ENCODE assay signal across 1 cellular context in the genomic region with DNA sequence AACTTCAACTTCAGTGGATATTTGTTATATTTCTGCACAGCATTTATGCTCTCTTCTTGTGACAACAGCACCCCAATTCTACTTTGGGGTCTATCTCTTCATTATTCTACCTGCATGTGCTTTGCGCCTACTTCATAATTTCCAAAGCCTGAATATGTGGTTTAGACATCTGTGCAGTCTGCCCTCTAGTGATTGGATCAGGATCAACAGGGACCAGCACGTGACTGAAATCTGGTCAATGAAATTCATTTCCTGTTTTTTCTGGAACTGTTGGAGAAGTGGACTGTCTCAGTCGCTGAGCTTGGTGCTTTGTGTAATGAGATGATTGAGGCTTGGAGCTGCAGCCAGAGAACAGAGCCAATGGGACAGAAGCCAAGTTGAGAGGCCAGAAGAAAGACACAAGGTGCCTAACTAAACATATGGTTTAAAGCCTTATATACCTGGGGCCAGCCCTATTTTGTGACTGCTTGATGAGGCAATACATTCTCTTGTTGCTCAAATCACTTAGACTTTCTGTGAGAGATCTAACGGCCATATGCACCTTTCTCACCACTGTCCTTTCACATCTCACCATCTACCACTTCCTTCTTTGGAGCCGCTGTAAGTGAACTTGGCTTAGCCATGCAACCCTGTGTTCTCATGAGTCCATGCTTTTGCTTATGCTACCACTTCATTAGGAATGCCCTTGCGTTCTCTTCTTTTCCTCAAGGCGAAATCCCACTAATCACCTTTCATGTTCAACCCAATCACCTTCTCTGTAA.
A peak's percentile ranks its signal among the peaks of the same experiment; 100 is the strongest.
TF ChIP-seq lines count a peak whose summit lies in the region.

No MANE protein-coding gene starts in this region.

TF ChIP-seq in K562, 482 proteins besides CTCF, POLR2A, EP300 and RAD21 (continued from another document and continues in another):
- TF ChIP-seq ZNF76 (CRISPR knock-in tag; IDR thresholded peaks at IDR 0.05; ENCODE audit: borderline replicate concordance) (no peak), YY1 (IDR thresholded peaks at IDR 0.05; ENCODE audit: borderline replicate concordance in 1 of 3, control insufficient read depth in 1 of 3, extremely low read depth in 1 of 3, insufficient read depth in 3 of 3, insufficient read length in 1 of 3, insufficient replicate concordance in 2 of 3, low read depth in 1 of 3, low read length in 2 of 3) (no peak), ZNF785 (CRISPR knock-in tag; IDR thresholded peaks at IDR 0.05) (no peak), STAT5A (IDR thresholded peaks at IDR 0.05; ENCODE audit: borderline replicate concordance, low read length) (no peak), RBM34 (IDR thresholded peaks at IDR 0.05; ENCODE audit: borderline replicate concordance, insufficient read depth, low read length) (no peak), NCOA4 (IDR thresholded peaks at IDR 0.05; ENCODE audit: partially characterized antibody) (no peak), NFATC3 (IDR thresholded peaks at IDR 0.05) (no peak), CC2D1A (IDR thresholded peaks at IDR 0.05) (no peak), KLF10 (CRISPR knock-in tag; IDR thresholded peaks at IDR 0.05) (no peak), RBM22 (IDR thresholded peaks at IDR 0.05; ENCODE audit: low read depth, low read length, poor library complexity, severe bottlenecking) (no peak), BHLHE40 (IDR thresholded peaks at IDR 0.05; ENCODE audit: low read length) (peak; percentile 80), HNRNPUL1 (IDR thresholded peaks at IDR 0.05; ENCODE audit: low read length) (no peak), SAP30 (IDR thresholded peaks at IDR 0.05; ENCODE audit: borderline replicate concordance, insufficient read depth, low read depth, low read length, poor library complexity, severe bottlenecking) (no peak), ELF2 (CRISPR knock-in tag; IDR thresholded peaks at IDR 0.05) (no peak)
- TF ChIP-seq, protein P1, sequence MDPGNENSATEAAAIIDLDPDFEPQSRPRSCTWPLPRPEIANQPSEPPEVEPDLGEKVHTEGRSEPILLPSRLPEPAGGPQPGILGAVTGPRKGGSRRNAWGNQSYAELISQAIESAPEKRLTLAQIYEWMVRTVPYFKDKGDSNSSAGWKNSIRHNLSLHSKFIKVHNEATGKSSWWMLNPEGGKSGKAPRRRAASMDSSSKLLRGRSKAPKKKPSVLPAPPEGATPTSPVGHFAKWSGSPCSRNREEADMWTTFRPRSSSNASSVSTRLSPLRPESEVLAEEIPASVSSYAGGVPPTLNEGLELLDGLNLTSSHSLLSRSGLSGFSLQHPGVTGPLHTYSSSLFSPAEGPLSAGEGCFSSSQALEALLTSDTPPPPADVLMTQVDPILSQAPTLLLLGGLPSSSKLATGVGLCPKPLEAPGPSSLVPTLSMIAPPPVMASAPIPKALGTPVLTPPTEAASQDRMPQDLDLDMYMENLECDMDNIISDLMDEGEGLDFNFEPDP (CRISPR knock-in tag; IDR thresholded peaks at IDR 0.05) = no peak
- TF ChIP-seq, protein P2, sequence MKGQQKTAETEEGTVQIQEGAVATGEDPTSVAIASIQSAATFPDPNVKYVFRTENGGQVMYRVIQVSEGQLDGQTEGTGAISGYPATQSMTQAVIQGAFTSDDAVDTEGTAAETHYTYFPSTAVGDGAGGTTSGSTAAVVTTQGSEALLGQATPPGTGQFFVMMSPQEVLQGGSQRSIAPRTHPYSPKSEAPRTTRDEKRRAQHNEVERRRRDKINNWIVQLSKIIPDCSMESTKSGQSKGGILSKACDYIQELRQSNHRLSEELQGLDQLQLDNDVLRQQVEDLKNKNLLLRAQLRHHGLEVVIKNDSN (CRISPR knock-in tag; IDR thresholded peaks at IDR 0.05) = peak; percentile 82
- TF ChIP-seq, protein P3, sequence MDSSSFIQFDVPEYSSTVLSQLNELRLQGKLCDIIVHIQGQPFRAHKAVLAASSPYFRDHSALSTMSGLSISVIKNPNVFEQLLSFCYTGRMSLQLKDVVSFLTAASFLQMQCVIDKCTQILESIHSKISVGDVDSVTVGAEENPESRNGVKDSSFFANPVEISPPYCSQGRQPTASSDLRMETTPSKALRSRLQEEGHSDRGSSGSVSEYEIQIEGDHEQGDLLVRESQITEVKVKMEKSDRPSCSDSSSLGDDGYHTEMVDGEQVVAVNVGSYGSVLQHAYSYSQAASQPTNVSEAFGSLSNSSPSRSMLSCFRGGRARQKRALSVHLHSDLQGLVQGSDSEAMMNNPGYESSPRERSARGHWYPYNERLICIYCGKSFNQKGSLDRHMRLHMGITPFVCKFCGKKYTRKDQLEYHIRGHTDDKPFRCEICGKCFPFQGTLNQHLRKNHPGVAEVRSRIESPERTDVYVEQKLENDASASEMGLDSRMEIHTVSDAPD (CRISPR knock-in tag; IDR thresholded peaks at IDR 0.05) = no peak
- TF ChIP-seq, protein P4, sequence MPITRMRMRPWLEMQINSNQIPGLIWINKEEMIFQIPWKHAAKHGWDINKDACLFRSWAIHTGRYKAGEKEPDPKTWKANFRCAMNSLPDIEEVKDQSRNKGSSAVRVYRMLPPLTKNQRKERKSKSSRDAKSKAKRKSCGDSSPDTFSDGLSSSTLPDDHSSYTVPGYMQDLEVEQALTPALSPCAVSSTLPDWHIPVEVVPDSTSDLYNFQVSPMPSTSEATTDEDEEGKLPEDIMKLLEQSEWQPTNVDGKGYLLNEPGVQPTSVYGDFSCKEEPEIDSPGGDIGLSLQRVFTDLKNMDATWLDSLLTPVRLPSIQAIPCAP (CRISPR knock-in tag; IDR thresholded peaks at IDR 0.05; ENCODE audit: borderline replicate concordance) = no peak
- TF ChIP-seq, protein P5, sequence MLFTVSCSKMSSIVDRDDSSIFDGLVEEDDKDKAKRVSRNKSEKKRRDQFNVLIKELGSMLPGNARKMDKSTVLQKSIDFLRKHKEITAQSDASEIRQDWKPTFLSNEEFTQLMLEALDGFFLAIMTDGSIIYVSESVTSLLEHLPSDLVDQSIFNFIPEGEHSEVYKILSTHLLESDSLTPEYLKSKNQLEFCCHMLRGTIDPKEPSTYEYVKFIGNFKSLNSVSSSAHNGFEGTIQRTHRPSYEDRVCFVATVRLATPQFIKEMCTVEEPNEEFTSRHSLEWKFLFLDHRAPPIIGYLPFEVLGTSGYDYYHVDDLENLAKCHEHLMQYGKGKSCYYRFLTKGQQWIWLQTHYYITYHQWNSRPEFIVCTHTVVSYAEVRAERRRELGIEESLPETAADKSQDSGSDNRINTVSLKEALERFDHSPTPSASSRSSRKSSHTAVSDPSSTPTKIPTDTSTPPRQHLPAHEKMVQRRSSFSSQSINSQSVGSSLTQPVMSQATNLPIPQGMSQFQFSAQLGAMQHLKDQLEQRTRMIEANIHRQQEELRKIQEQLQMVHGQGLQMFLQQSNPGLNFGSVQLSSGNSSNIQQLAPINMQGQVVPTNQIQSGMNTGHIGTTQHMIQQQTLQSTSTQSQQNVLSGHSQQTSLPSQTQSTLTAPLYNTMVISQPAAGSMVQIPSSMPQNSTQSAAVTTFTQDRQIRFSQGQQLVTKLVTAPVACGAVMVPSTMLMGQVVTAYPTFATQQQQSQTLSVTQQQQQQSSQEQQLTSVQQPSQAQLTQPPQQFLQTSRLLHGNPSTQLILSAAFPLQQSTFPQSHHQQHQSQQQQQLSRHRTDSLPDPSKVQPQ (CRISPR knock-in tag; IDR thresholded peaks at IDR 0.05; ENCODE audit: borderline replicate concordance) = no peak
- TF ChIP-seq, protein P6, sequence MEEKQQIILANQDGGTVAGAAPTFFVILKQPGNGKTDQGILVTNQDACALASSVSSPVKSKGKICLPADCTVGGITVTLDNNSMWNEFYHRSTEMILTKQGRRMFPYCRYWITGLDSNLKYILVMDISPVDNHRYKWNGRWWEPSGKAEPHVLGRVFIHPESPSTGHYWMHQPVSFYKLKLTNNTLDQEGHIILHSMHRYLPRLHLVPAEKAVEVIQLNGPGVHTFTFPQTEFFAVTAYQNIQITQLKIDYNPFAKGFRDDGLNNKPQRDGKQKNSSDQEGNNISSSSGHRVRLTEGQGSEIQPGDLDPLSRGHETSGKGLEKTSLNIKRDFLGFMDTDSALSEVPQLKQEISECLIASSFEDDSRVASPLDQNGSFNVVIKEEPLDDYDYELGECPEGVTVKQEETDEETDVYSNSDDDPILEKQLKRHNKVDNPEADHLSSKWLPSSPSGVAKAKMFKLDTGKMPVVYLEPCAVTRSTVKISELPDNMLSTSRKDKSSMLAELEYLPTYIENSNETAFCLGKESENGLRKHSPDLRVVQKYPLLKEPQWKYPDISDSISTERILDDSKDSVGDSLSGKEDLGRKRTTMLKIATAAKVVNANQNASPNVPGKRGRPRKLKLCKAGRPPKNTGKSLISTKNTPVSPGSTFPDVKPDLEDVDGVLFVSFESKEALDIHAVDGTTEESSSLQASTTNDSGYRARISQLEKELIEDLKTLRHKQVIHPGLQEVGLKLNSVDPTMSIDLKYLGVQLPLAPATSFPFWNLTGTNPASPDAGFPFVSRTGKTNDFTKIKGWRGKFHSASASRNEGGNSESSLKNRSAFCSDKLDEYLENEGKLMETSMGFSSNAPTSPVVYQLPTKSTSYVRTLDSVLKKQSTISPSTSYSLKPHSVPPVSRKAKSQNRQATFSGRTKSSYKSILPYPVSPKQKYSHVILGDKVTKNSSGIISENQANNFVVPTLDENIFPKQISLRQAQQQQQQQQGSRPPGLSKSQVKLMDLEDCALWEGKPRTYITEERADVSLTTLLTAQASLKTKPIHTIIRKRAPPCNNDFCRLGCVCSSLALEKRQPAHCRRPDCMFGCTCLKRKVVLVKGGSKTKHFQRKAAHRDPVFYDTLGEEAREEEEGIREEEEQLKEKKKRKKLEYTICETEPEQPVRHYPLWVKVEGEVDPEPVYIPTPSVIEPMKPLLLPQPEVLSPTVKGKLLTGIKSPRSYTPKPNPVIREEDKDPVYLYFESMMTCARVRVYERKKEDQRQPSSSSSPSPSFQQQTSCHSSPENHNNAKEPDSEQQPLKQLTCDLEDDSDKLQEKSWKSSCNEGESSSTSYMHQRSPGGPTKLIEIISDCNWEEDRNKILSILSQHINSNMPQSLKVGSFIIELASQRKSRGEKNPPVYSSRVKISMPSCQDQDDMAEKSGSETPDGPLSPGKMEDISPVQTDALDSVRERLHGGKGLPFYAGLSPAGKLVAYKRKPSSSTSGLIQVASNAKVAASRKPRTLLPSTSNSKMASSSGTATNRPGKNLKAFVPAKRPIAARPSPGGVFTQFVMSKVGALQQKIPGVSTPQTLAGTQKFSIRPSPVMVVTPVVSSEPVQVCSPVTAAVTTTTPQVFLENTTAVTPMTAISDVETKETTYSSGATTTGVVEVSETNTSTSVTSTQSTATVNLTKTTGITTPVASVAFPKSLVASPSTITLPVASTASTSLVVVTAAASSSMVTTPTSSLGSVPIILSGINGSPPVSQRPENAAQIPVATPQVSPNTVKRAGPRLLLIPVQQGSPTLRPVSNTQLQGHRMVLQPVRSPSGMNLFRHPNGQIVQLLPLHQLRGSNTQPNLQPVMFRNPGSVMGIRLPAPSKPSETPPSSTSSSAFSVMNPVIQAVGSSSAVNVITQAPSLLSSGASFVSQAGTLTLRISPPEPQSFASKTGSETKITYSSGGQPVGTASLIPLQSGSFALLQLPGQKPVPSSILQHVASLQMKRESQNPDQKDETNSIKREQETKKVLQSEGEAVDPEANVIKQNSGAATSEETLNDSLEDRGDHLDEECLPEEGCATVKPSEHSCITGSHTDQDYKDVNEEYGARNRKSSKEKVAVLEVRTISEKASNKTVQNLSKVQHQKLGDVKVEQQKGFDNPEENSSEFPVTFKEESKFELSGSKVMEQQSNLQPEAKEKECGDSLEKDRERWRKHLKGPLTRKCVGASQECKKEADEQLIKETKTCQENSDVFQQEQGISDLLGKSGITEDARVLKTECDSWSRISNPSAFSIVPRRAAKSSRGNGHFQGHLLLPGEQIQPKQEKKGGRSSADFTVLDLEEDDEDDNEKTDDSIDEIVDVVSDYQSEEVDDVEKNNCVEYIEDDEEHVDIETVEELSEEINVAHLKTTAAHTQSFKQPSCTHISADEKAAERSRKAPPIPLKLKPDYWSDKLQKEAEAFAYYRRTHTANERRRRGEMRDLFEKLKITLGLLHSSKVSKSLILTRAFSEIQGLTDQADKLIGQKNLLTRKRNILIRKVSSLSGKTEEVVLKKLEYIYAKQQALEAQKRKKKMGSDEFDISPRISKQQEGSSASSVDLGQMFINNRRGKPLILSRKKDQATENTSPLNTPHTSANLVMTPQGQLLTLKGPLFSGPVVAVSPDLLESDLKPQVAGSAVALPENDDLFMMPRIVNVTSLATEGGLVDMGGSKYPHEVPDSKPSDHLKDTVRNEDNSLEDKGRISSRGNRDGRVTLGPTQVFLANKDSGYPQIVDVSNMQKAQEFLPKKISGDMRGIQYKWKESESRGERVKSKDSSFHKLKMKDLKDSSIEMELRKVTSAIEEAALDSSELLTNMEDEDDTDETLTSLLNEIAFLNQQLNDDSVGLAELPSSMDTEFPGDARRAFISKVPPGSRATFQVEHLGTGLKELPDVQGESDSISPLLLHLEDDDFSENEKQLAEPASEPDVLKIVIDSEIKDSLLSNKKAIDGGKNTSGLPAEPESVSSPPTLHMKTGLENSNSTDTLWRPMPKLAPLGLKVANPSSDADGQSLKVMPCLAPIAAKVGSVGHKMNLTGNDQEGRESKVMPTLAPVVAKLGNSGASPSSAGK (IDR thresholded peaks at IDR 0.05) = no peak
- TF ChIP-seq, protein P7, sequence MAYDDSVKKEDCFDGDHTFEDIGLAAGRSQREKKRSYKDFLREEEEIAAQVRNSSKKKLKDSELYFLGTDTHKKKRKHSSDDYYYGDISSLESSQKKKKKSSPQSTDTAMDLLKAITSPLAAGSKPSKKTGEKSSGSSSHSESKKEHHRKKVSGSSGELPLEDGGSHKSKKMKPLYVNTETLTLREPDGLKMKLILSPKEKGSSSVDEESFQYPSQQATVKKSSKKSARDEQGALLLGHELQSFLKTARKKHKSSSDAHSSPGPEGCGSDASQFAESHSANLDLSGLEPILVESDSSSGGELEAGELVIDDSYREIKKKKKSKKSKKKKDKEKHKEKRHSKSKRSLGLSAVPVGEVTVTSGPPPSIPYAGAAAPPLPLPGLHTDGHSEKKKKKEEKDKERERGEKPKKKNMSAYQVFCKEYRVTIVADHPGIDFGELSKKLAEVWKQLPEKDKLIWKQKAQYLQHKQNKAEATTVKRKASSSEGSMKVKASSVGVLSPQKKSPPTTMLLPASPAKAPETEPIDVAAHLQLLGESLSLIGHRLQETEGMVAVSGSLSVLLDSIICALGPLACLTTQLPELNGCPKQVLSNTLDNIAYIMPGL (CRISPR knock-in tag; IDR thresholded peaks at IDR 0.05) = no peak
- TF ChIP-seq, protein P8, sequence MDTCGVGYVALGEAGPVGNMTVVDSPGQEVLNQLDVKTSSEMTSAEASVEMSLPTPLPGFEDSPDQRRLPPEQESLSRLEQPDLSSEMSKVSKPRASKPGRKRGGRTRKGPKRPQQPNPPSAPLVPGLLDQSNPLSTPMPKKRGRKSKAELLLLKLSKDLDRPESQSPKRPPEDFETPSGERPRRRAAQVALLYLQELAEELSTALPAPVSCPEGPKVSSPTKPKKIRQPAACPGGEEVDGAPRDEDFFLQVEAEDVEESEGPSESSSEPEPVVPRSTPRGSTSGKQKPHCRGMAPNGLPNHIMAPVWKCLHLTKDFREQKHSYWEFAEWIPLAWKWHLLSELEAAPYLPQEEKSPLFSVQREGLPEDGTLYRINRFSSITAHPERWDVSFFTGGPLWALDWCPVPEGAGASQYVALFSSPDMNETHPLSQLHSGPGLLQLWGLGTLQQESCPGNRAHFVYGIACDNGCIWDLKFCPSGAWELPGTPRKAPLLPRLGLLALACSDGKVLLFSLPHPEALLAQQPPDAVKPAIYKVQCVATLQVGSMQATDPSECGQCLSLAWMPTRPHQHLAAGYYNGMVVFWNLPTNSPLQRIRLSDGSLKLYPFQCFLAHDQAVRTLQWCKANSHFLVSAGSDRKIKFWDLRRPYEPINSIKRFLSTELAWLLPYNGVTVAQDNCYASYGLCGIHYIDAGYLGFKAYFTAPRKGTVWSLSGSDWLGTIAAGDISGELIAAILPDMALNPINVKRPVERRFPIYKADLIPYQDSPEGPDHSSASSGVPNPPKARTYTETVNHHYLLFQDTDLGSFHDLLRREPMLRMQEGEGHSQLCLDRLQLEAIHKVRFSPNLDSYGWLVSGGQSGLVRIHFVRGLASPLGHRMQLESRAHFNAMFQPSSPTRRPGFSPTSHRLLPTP (IDR thresholded peaks at IDR 0.05; ENCODE audit: borderline replicate concordance, extremely low read depth, insufficient read length) = no peak
